In genomic region chr10:97570789-97571536, GRCh38 we compare ENCODE assay signal across 2 cellular contexts.
TF ChIP-seq lines count a peak whose summit lies in the region.

No MANE protein-coding gene starts in this region.

TF ChIP-seq in A549, 52 proteins besides CTCF, POLR2A, EP300 and RAD21:
- TF ChIP-seq EHMT2 (IDR thresholded peaks at IDR 0.05; ENCODE audit: low read depth) (no peak), TFCP2L1 (CRISPR knock-in tag; IDR thresholded peaks at IDR 0.05) (no peak), USF2 (IDR thresholded peaks at IDR 0.05) (no peak), ELK1 (IDR thresholded peaks at IDR 0.05; ENCODE audit: low read depth, low read length) (no peak), BCL3 (IDR thresholded peaks at IDR 0.05) (no peak), PBX3 (IDR thresholded peaks at IDR 0.05) (no peak), KDM5A (IDR thresholded peaks at IDR 0.05) (no peak), SMC3 (IDR thresholded peaks at IDR 0.05) (no peak), HDAC2 (IDR thresholded peaks at IDR 0.05) (no peak), ZFP36 (IDR thresholded peaks at IDR 0.05; ENCODE audit: borderline replicate concordance, partially characterized antibody) (no peak), TP53 (CRISPR knock-in tag; IDR thresholded peaks at IDR 0.05) (no peak), HOXB5 (CRISPR knock-in tag; IDR thresholded peaks at IDR 0.05) (no peak), ZC3H11A (IDR thresholded peaks at IDR 0.05) (no peak), CBX2 (IDR thresholded peaks at IDR 0.05; ENCODE audit: borderline replicate concordance, low read depth) (no peak), EHF (CRISPR knock-in tag; IDR thresholded peaks at IDR 0.05) (no peak), CEBPB (IDR thresholded peaks at IDR 0.05) (no peak), NPAS2 (CRISPR knock-in tag; IDR thresholded peaks at IDR 0.05; ENCODE audit: borderline replicate concordance) (no peak), HOXA7 (CRISPR knock-in tag; IDR thresholded peaks at IDR 0.05) (no peak)

TF ChIP-seq in H1, 55 proteins besides CTCF, POLR2A, EP300 and RAD21:
- TF ChIP-seq CHD2 (IDR thresholded peaks at IDR 0.05; ENCODE audit: low read length): no peak
- TF ChIP-seq CTBP2 (IDR thresholded peaks at IDR 0.05; ENCODE audit: borderline replicate concordance, insufficient read depth, insufficient read length, low read length): no peak
- TF ChIP-seq RNF2 (IDR thresholded peaks at IDR 0.05; ENCODE audit: borderline replicate concordance, low read depth, low read length, missing control alignments, poor library complexity, severe bottlenecking): no peak
- TF ChIP-seq KDM4A (IDR thresholded peaks at IDR 0.05; ENCODE audit: low read depth, low read length, severe bottlenecking): no peak
- TF ChIP-seq SAP30 (IDR thresholded peaks at IDR 0.05; ENCODE audit: insufficient read depth, insufficient replicate concordance, low read length): no peak
- TF ChIP-seq CREB1 (IDR thresholded peaks at IDR 0.05): no peak
- TF ChIP-seq JUND (IDR thresholded peaks at IDR 0.05; ENCODE audit: low read length): no peak
